22 cellular contexts compared by ENCODE assay signal in the genomic region with DNA sequence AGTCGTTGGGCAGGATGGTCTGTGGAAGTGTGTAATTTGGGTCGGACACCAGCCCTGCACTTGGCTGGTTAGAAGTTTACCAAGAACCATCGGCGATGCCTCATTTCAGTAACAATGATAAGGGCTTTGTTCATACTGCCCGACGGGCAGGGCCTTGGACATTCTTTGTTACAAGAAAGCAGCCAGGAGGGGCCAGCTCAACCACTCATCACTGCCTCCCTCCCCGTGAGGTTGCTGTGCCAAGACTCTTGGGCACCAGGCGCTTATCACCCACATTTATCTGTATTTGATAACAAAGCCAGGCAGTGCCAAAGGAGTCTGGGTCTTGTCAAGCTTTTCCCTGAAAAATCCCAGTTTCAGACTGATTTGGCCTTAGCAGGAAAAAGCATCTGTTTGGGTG.
"Had no signal": no experiment of that assay in that cellular context is flagged by ENCODE, and none has a peak within 500 bp of the region (broad histone marks: within the 10 kb centered on the region; RNA-seq: fewer than 3 reads in every experiment).

No MANE protein-coding gene starts in this region.

- H3K27ac ChIP-seq: breast epithelium, gastroesophageal sphincter, heart right ventricle, ovary, transverse colon had no signal

- H3K27me3 Mint-ChIP-seq: activated CD4-positive, alpha-beta memory T cell treated with anti-CD3 and anti-CD28 coated beads for 36 hours; activated naive CD8-positive, alpha-beta T cell treated with anti-CD3 and anti-CD28 coated beads for 36 hours; naive thymus-derived CD8-positive, alpha-beta T cell had no signal

- H3K9me3 Mint-ChIP-seq: activated CD4-positive, alpha-beta memory T cell treated with anti-CD3 and anti-CD28 coated beads for 36 hours; activated naive CD8-positive, alpha-beta T cell treated with anti-CD3 and anti-CD28 coated beads for 36 hours; activated T-helper 1 cell treated with anti-CD3 and anti-CD28 coated beads, Interleukin-12 subunit alpha, Interleukin-12 subunit beta, Interleukin-2, Interleukin-4 antibody, amounts not matched to agents 30 ng/mL and 10 ng/mL and 1 ng/mL, durations not matched to agents 14 hours and 24 hours and 36 hours; immature natural killer cell; naive thymus-derived CD8-positive, alpha-beta T cell; T-helper 2 cell treated with Interferon-gamma antibody and Interleukin-4, amounts not matched to agents 5 μg/mL and 100 μg/mL, for 36 hours had no signal

- DNase-seq: activated CD4-positive, alpha-beta memory T cell treated with anti-CD3 and anti-CD28 coated beads for 36 hours; activated CD4-positive, alpha-beta T cell treated with anti-CD3 and anti-CD28 coated beads for 4 hours; activated naive CD4-positive, alpha-beta T cell; activated naive CD8-positive, alpha-beta T cell treated with anti-CD3 and anti-CD28 coated beads for 36 hours; activated T-cell treated with anti-CD3 and anti-CD28 coated beads for 4 hours; anterior cingulate cortex; cortex of kidney; erythroblast; heart right ventricle; immature natural killer cell; mesendoderm; naive thymus-derived CD8-positive, alpha-beta T cell; stimulated activated CD4-positive, alpha-beta T cell treated with anti-CD3 and anti-CD28 coated beads, Interleukin-12 subunit alpha, Interleukin-12 subunit beta, amount 100 ng/mL, for 4 hours; stimulated activated CD4-positive, alpha-beta T cell treated with anti-CD3 and anti-CD28 coated beads, Interleukin-1b, Interleukin-23, amount 100 ng/mL, for 48 hours; stimulated activated naive CD4-positive, alpha-beta T cell treated with Interleukin-2 at 50 U/mL for 16 hours; transverse colon had no signal

- ATAC-seq: gastroesophageal sphincter; heart right ventricle; naive thymus-derived CD8-positive, alpha-beta T cell; WTC11 had no signal

- H3K4me3 ChIP-seq: breast epithelium, gastroesophageal sphincter, heart right ventricle, ovary, transverse colon had no signal

- H3K9me3 ChIP-seq: breast epithelium, gastroesophageal sphincter, heart right ventricle, ovary, transverse colon had no signal

- H3K27ac Mint-ChIP-seq: activated CD4-positive, alpha-beta memory T cell treated with anti-CD3 and anti-CD28 coated beads for 36 hours; activated naive CD8-positive, alpha-beta T cell treated with anti-CD3 and anti-CD28 coated beads for 36 hours; activated T-helper 1 cell treated with anti-CD3 and anti-CD28 coated beads, Interleukin-12 subunit alpha, Interleukin-12 subunit beta, Interleukin-2, Interleukin-4 antibody, amounts not matched to agents 30 ng/mL and 10 ng/mL and 1 ng/mL, durations not matched to agents 14 hours and 24 hours and 36 hours; immature natural killer cell; T-helper 2 cell treated with Interferon-gamma antibody and Interleukin-4, amounts not matched to agents 5 μg/mL and 100 μg/mL, for 36 hours had no signal

- H3K36me3 ChIP-seq: breast epithelium, heart right ventricle, ovary, transverse colon had no signal

- H3K4me3 Mint-ChIP-seq: activated CD4-positive, alpha-beta memory T cell treated with anti-CD3 and anti-CD28 coated beads for 36 hours; activated naive CD8-positive, alpha-beta T cell treated with anti-CD3 and anti-CD28 coated beads for 36 hours; activated T-helper 1 cell treated with anti-CD3 and anti-CD28 coated beads, Interleukin-12 subunit alpha, Interleukin-12 subunit beta, Interleukin-2, Interleukin-4 antibody, amounts not matched to agents 30 ng/mL and 10 ng/mL and 1 ng/mL, durations not matched to agents 14 hours and 24 hours and 36 hours; immature natural killer cell; naive thymus-derived CD8-positive, alpha-beta T cell; T-helper 2 cell treated with Interferon-gamma antibody and Interleukin-4, amounts not matched to agents 5 μg/mL and 100 μg/mL, for 36 hours; WTC11 had no signal

- H3K27me3 ChIP-seq: breast epithelium, gastroesophageal sphincter, heart right ventricle, ovary, transverse colon had no signal

- H3K4me1 ChIP-seq: breast epithelium had no signal

- H3K36me3 Mint-ChIP-seq: activated CD4-positive, alpha-beta memory T cell treated with anti-CD3 and anti-CD28 coated beads for 36 hours; immature natural killer cell; naive thymus-derived CD8-positive, alpha-beta T cell; WTC11 had no signal
